ENCODE assay signal across 8 cellular contexts in genomic region chr10:22251751-22252285, GRCh38. TPM values are rescaled to one million over a fixed set of nuclear protein-coding genes. Genes with fewer than 3 reads are reported as not detected.
A peak's percentile ranks its signal among the peaks of the same experiment; 100 is the strongest.
DNase-seq lines count a peak whose midpoint lies in the region; ATAC-seq lines count a peak whose summit lies in the region.

No MANE protein-coding gene starts in this region.

- H3K9me3 ChIP-seq in muscle layer of colon (ENCODE audit: low read length), result no peaks in the 10 kb centered on the region

- H3K4me1 ChIP-seq in muscle layer of colon (ENCODE audit: insufficient read depth, low read length), result peaks cover 5% of the 10 kb centered on the region

- peaks cover 6% of the 10 kb centered on the region for H3K36me3 ChIP-seq in muscle layer of colon (ENCODE audit: insufficient read depth, low read length)

- peak; percentile 37 for ATAC-seq in GM18508 (IDR thresholded peaks at IDR 0.05; ENCODE audit: insufficient read depth, unreplicated experiment)
- ATAC-seq in HG02884 (IDR thresholded peaks at IDR 0.05; ENCODE audit: unreplicated experiment), result peak; percentile 45
- ATAC-seq in esophagus mucosa, result peak; percentile 50

- peak overlapping the region; percentile 88 for H3K27ac ChIP-seq in muscle layer of colon (ENCODE audit: low read depth, low read length)

- no peaks in the 10 kb centered on the region for H3K27me3 ChIP-seq in muscle layer of colon (ENCODE audit: control insufficient read depth in 1 of 2, insufficient read depth in 2 of 2, low read length in 2 of 2)

- peak overlapping the region; percentile 72 to 78 for H3K4me3 ChIP-seq in muscle layer of colon (ENCODE audit: low read depth in 1 of 2, low read length in 2 of 2)

- peak overlapping the region; percentile 90 for H3K9ac ChIP-seq in muscle layer of colon (ENCODE audit: low read length)

- peak; percentile 59 for DNase-seq in NCI-H69 (lab: John Stamatoyannopoulos, UW)
- DNase-seq in activated T-cell treated with anti-CD3 and anti-CD28 coated beads for 4 hours, result peak; percentile 74
- peak; percentile 60 to 66 for DNase-seq in stimulated activated CD8-positive, alpha-beta memory T cell treated with anti-CD3 and anti-CD28 coated beads, Interleukin-7, amount 100 ng/mL, for 4 hours (ENCODE audit: low read depth in 2 of 2)
- DNase-seq in HPDE6-E6E7 (ENCODE audit: extremely low spot score), result no peak

RNA-seq across cellular contexts. Expression of gene EBLN1, which starts 34.0 kb away (rescaled TPM):
- not detected for total RNA-seq in esophagus mucosa
